Comparison of ENCODE assay signal across 8 cellular contexts in genomic region chr14:45252356-45253069, GRCh38. TPM values are rescaled to one million over a fixed set of nuclear protein-coding genes. Genes with fewer than 3 reads are reported as not detected.
DNase-seq lines count a peak whose midpoint lies in the region; TF ChIP-seq lines count a peak whose summit lies in the region.

No MANE protein-coding gene starts in this region.

- peaks cover 4% of the 10 kb centered on the region; the same call in 1 of the 2 replicates for H3K36me3 Mint-ChIP-seq in HFFc6 (ENCODE audit: low read depth)

- H3K9me3 Mint-ChIP-seq in HFFc6: peaks cover 5% of the 10 kb centered on the region; the same call in 1 of the 2 replicates

- peaks cover 26% of the 10 kb centered on the region for H3K4me1 Mint-ChIP-seq in HFFc6 (ENCODE audit: low read depth)

- TF ChIP-seq CTCF in AG10803 (conservative IDR thresholded peaks at IDR 0.05; ENCODE audit: low read length) (no peak), HFFc6 (IDR thresholded peaks at IDR 0.05) (no peak), fibroblast of pulmonary artery (IDR thresholded peaks at IDR 0.05; ENCODE audit: low read length, missing control alignments) (no peak), retinal pigment epithelial cell (conservative IDR thresholded peaks at IDR 0.05; ENCODE audit: low read depth, low read length) (no peak)

- peak overlapping the region; percentile 81 for H3K4me3 ChIP-seq in AG10803 (ENCODE audit: low read length)
- peak overlapping the region; percentile 89 for H3K4me3 ChIP-seq in fibroblast of pulmonary artery (replicated peaks; ENCODE audit: low read depth, low read length)
- peak overlapping the region; percentile 83 for H3K4me3 ChIP-seq in retinal pigment epithelial cell (ENCODE audit: low read length)

- peaks cover 1% of the 10 kb centered on the region for H3K27me3 Mint-ChIP-seq in HFFc6 (ENCODE audit: insufficient read depth)

- H3K27ac Mint-ChIP-seq in HFFc6: peak overlapping the region; percentile 96

- DNase-seq in AG10803 (ENCODE audit: low read depth) (no peak), HFFc6 (no peak), UCSD-AML1 (lab: John Stamatoyannopoulos, UW; ENCODE audit: unreplicated experiment) (peak; percentile 19), fibroblast of pulmonary artery (ENCODE audit: low read depth) (peak; percentile 25), retinal pigment epithelial cell (ENCODE audit: low read depth) (no peak), SKM-1 (lab: John Stamatoyannopoulos, UW; ENCODE audit: unreplicated experiment) (no peak), NCI-H2196 treated with DMSO at 0.1 percent for 48 hours (lab: John Stamatoyannopoulos, UW; ENCODE audit: unreplicated experiment) (no peak), kidney glomerular epithelial cell (lab: John Stamatoyannopoulos, UW) (no peak)

- H3K4me3 Mint-ChIP-seq in HFFc6: peak overlapping the region; percentile 93

RNA-seq across cellular contexts. Expression of gene MIS18BP1, which starts 0.5 kb away (rescaled TPM):
- 10 to 100 TPM; 12.0 to 19.2 (median 18.2) TPM for total RNA-seq in HFFc6 (2021; fragmentation: NEBNext Ultra II Directional; extraction: Animal tissue kit (Norgen Biotek cat#: 25700))

Comparison
In these comparisons a context has a peak if more than half of its experiments do, and no peak if none do; other contexts are left out.
1. DNase-seq: peak in UCSD-AML1 (single experiment) and fibroblast of pulmonary artery (single experiment); none in AG10803 (single experiment), HFFc6 (single experiment), retinal pigment epithelial cell (single experiment), SKM-1 (single experiment), NCI-H2196 treated with DMSO at 0.1 percent for 48 hours (single experiment) and kidney glomerular epithelial cell (single experiment).
2. Peak in every context shown above with its lines, with median percentiles within 50 percentile points of each other: H3K4me3 ChIP-seq.